In genomic region chr2:204033601-204034495, GRCh38 we compare ENCODE assay signal across 28 cellular contexts.
"Had no signal": no experiment of that assay in that cellular context is flagged by ENCODE, and none has a peak within 500 bp of the region (broad histone marks: within the 10 kb centered on the region; RNA-seq: fewer than 3 reads in every experiment).

No MANE protein-coding gene starts in this region.

- H3K9me3 ChIP-seq: esophagus muscularis mucosa, gastrocnemius medialis had no signal

- H3K4me3 ChIP-seq: coronary artery, esophagus muscularis mucosa, gastrocnemius medialis had no signal

- H3K9me3 Mint-ChIP-seq: activated T-helper 17 cell treated with anti-CD3 and anti-CD28 coated beads, Interleukin-2, amount 50 U/mL, for 72 hours; central memory CD8-positive, alpha-beta T cell; dendritic cell treated with granulocyte-macrophage colony-stimulating factor and Interleukin-4, amounts not matched to agents 40 ng/mL and 50 ng/mL, for 4 days had no signal

- ATAC-seq: activated CD4-positive, alpha-beta T cell treated with anti-CD3 and anti-CD28 coated beads for 36 hours; activated CD8-positive, alpha-beta T cell treated with anti-CD3 and anti-CD28 coated beads, Interleukin-2, amount 10 ng/mL, durations not matched to agents 7 days and 5 days; activated T-helper 17 cell treated with anti-CD3 and anti-CD28 coated beads, Interleukin-2, amount 50 U/mL, for 72 hours; foreskin keratinocyte; gastrocnemius medialis had no signal

- DNase-seq: activated CD4-positive, alpha-beta memory T cell treated with anti-CD3 and anti-CD28 coated beads for 36 hours; activated CD4-positive, alpha-beta T cell treated with anti-CD3 and anti-CD28 coated beads for 36 hours; activated CD4-positive, alpha-beta T cell treated with anti-CD3 and anti-CD28 coated beads, Interleukin-2, amount 10 ng/mL, durations not matched to agents 24 days and 14 days; activated CD4-positive, CD25-positive, alpha-beta regulatory T cell; activated CD4-positive, CD25-positive, alpha-beta regulatory T cell treated with anti-CD3 and anti-CD28 coated beads, Interleukin-2, amount 50 U/mL, for 72 hours; activated CD8-positive, alpha-beta memory T cell treated with anti-CD3 and anti-CD28 coated beads, Interleukin-2, amount 50 U/mL, for 48 hours; activated CD8-positive, alpha-beta T cell treated with anti-CD3 and anti-CD28 coated beads, Interleukin-2, amount 10 ng/mL, durations not matched to agents 7 days and 5 days; activated effector memory CD4-positive, alpha-beta T cell treated with Interleukin-2 at 50 U/mL for 16 hours; activated gamma-delta T cell treated with Interleukin-2 at 50 U/mL for 16 hours; activated naive CD4-positive, alpha-beta T cell treated with anti-CD3 and anti-CD28 coated beads, Interleukin-2, amount 50 U/mL, for 16 hours; activated naive CD4-positive, alpha-beta T cell treated with Interleukin-2 at 50 U/mL for 16 hours; activated T-cell treated with anti-CD3 and anti-CD28 coated beads for 4 hours; activated T-cell treated with anti-CD3 and anti-CD28 coated beads, Interleukin-2, amount 50 U/mL, for 24 hours; amniotic stem cell; anterior cingulate cortex; brain microvascular endothelial cell; effector CD8-positive, alpha-beta T cell; erythroblast; foreskin keratinocyte; gastrocnemius medialis; glutamatergic neuron; T-helper 2 cell had no signal

- H3K4me1 ChIP-seq: foreskin keratinocyte, gastrocnemius medialis had no signal

- H3K36me3 Mint-ChIP-seq: activated CD4-positive, alpha-beta memory T cell treated with anti-CD3 and anti-CD28 coated beads for 36 hours; activated naive CD8-positive, alpha-beta T cell had no signal

- H3K27me3 ChIP-seq: brain microvascular endothelial cell, esophagus muscularis mucosa, foreskin keratinocyte, gastrocnemius medialis had no signal

- H3K27ac Mint-ChIP-seq: activated CD4-positive, alpha-beta memory T cell treated with anti-CD3 and anti-CD28 coated beads for 36 hours; activated CD4-positive, alpha-beta T cell treated with anti-CD3 and anti-CD28 coated beads for 36 hours; activated CD4-positive, alpha-beta T cell treated with anti-CD3 and anti-CD28 coated beads, Interleukin-2, amount 10 ng/mL, durations not matched to agents 24 days and 14 days; activated CD8-positive, alpha-beta T cell treated with anti-CD3 and anti-CD28 coated beads, Interleukin-2, amount 10 ng/mL, durations not matched to agents 7 days and 5 days; activated naive CD8-positive, alpha-beta T cell; activated T-cell treated with anti-CD3 and anti-CD28 coated beads, Interleukin-2, amount 50 U/mL, for 24 hours; activated T-helper 17 cell treated with anti-CD3 and anti-CD28 coated beads, Interleukin-2, amount 50 U/mL, for 72 hours; dendritic cell treated with granulocyte-macrophage colony-stimulating factor and Interleukin-4, amounts not matched to agents 40 ng/mL and 50 ng/mL, for 4 days had no signal

- H3K27ac ChIP-seq: brain microvascular endothelial cell, coronary artery, esophagus muscularis mucosa, foreskin keratinocyte, gastrocnemius medialis had no signal

- H3K4me1 Mint-ChIP-seq: activated CD4-positive, alpha-beta T cell treated with anti-CD3 and anti-CD28 coated beads for 36 hours; activated T-helper 17 cell treated with anti-CD3 and anti-CD28 coated beads, Interleukin-2, amount 50 U/mL, for 72 hours; central memory CD8-positive, alpha-beta T cell had no signal

- H3K36me3 ChIP-seq: brain microvascular endothelial cell, esophagus muscularis mucosa, gastrocnemius medialis had no signal

- H3K4me3 Mint-ChIP-seq: activated CD4-positive, alpha-beta memory T cell treated with anti-CD3 and anti-CD28 coated beads for 36 hours; activated CD4-positive, alpha-beta T cell treated with anti-CD3 and anti-CD28 coated beads for 36 hours; activated CD4-positive, alpha-beta T cell treated with anti-CD3 and anti-CD28 coated beads, Interleukin-2, amount 10 ng/mL, durations not matched to agents 24 days and 14 days; activated CD8-positive, alpha-beta T cell treated with anti-CD3 and anti-CD28 coated beads, Interleukin-2, amount 10 ng/mL, durations not matched to agents 7 days and 5 days; activated naive CD8-positive, alpha-beta T cell; activated T-cell treated with anti-CD3 and anti-CD28 coated beads, Interleukin-2, amount 50 U/mL, for 24 hours; activated T-helper 17 cell treated with anti-CD3 and anti-CD28 coated beads, Interleukin-2, amount 50 U/mL, for 72 hours; central memory CD8-positive, alpha-beta T cell; dendritic cell treated with granulocyte-macrophage colony-stimulating factor and Interleukin-4, amounts not matched to agents 40 ng/mL and 50 ng/mL, for 4 days had no signal

- H3K27me3 Mint-ChIP-seq: activated CD4-positive, alpha-beta memory T cell treated with anti-CD3 and anti-CD28 coated beads for 36 hours; activated CD4-positive, alpha-beta T cell treated with anti-CD3 and anti-CD28 coated beads for 36 hours; activated naive CD8-positive, alpha-beta T cell; activated T-cell treated with anti-CD3 and anti-CD28 coated beads, Interleukin-2, amount 50 U/mL, for 24 hours; activated T-helper 17 cell treated with anti-CD3 and anti-CD28 coated beads, Interleukin-2, amount 50 U/mL, for 72 hours; central memory CD8-positive, alpha-beta T cell had no signal
